ENCODE assay signal across 8 cellular contexts in the genomic region with DNA sequence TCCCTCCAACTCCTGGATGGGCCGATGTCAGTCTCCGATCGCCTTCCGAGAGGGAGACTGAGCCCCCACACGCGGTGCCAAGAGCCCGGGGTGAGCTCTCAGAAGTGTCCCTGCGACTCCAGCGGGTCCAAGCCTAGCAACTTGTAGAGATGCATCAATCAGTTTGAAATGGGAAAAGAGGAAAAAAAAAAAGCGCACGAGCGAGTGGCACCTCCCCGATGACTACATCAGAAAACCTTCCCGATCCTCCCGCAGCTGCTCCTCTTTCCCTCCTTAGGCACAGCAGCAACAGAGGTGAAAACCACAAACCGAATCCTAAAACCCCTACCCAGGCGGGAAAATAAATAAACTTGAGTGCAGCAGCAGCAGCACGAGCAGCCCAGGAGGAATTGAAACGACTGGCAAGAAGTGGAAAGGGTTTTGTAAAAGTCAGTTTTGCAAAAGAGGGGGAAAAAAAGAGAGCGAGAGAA. TPM values are rescaled to one million over a fixed set of nuclear protein-coding genes. Genes with fewer than 3 reads are reported as not detected.
DNase-seq lines count a peak whose midpoint lies in the region; ATAC-seq and TF ChIP-seq lines count a peak whose summit lies in the region.

No MANE protein-coding gene starts in this region.

- no peak for TF ChIP-seq CTCF in GM20000 (IDR thresholded peaks at IDR 0.05; ENCODE audit: extremely low read depth, missing control alignments)

- H3K27me3 ChIP-seq in adipocyte (replicated peaks; ENCODE audit: control insufficient read depth, insufficient read depth, low read length): no peaks in the 10 kb centered on the region
- H3K27me3 ChIP-seq in skeletal muscle satellite cell (ENCODE audit: control insufficient read depth, insufficient read depth, low read length): no peaks in the 10 kb centered on the region

- DNase-seq in AG08396 (ENCODE audit: low spot score) (peak; percentile 73), NCI-H2171 (lab: John Stamatoyannopoulos, UW) (peak; percentile 45), adipocyte (ENCODE audit: low read depth) (peak; percentile 76), GM20000 (ENCODE audit: low spot score) (no peak)

- H3K4me3 ChIP-seq in adipocyte (ENCODE audit: low read length) (peak overlapping the region; percentile 93), iPS-11a (ENCODE audit: low read depth, low read length) (peak overlapping the region; percentile 73), skeletal muscle satellite cell (ENCODE audit: low read length) (peak overlapping the region; percentile 93)

- peak overlapping the region; percentile 99 for H3K4me2 ChIP-seq in skeletal muscle satellite cell (ENCODE audit: low read length)

- ATAC-seq in GM19025 (IDR thresholded peaks at IDR 0.05; ENCODE audit: low read depth, unreplicated experiment): peak; percentile 1
- ATAC-seq in GM18520 (IDR thresholded peaks at IDR 0.05; ENCODE audit: unreplicated experiment): no peak

- H3K9me3 ChIP-seq in adipocyte (ENCODE audit: control insufficient read depth, low read length): no peaks in the 10 kb centered on the region
- H3K9me3 ChIP-seq in skeletal muscle satellite cell (replicated peaks; ENCODE audit: low read length): no peaks in the 10 kb centered on the region

- H3K9ac ChIP-seq in adipocyte (ENCODE audit: low read length) (peak overlapping the region; percentile 91), skeletal muscle satellite cell (ENCODE audit: low read depth, low read length) (peak overlapping the region; percentile 88)

- H3K4me1 ChIP-seq in adipocyte (ENCODE audit: control insufficient read depth, insufficient read depth, low read length) (peaks cover 11% of the 10 kb centered on the region), skeletal muscle satellite cell (ENCODE audit: control insufficient read depth, insufficient read depth, low read length) (peaks cover 30% of the 10 kb centered on the region)

- H3K36me3 ChIP-seq in adipocyte (ENCODE audit: control insufficient read depth, insufficient read depth, low read length, severe bottlenecking) (no peaks in the 10 kb centered on the region), skeletal muscle satellite cell (ENCODE audit: insufficient read depth, low read length) (no peaks in the 10 kb centered on the region)

RNA-seq across cellular contexts. Expression of a gene that starts 1.0 kb away (rescaled TPM):
- total RNA-seq in skeletal muscle satellite cell (2012; rRNA removed): 4.8 and 5.5 TPM in 2 replicates
